8 cellular contexts compared by ENCODE assay signal in genomic region chr17:80970044-80970761, GRCh38. TPM values are rescaled to one million over a fixed set of nuclear protein-coding genes. Genes with fewer than 3 reads are reported as not detected.
DNase-seq lines count a peak whose midpoint lies in the region; ATAC-seq, FAIRE-seq and TF ChIP-seq lines count a peak whose summit lies in the region.

No MANE protein-coding gene starts in this region.

- H3K4me3 ChIP-seq in astrocyte of the spinal cord (ENCODE audit: low read depth, low read length) = no peak overlapping the region
- H3K4me3 ChIP-seq in kidney (ENCODE audit: low read length in 2 of 2) = no peak overlapping the region

- no peak overlapping the region for H3K27ac ChIP-seq in kidney (ENCODE audit: low read depth in 2 of 2, low read length in 2 of 2)

- in situ Hi-C loops in astrocyte of the spinal cord (cut with HindIII; ENCODE audit: low sequenced_read_pairs) = no loop called here

- no peaks in the 10 kb centered on the region for H3K36me3 ChIP-seq in kidney (ENCODE audit: control insufficient read depth in 1 of 2, insufficient read depth in 2 of 2, low read length in 2 of 2)

- peak overlapping the region; percentile 63 for H3K27ac Mint-ChIP-seq in stimulated activated naive CD8-positive, alpha-beta T cell treated with anti-CD3 and anti-CD28 coated beads, Interleukin-15, Interleukin-2, amounts not matched to agents 100 ng/mL and 50 ng/mL, for 24 hours

- H3K9ac ChIP-seq in kidney (ENCODE audit: low read length in 2 of 2) = no peak overlapping the region

- H3K4me3 Mint-ChIP-seq in stimulated activated naive CD8-positive, alpha-beta T cell treated with anti-CD3 and anti-CD28 coated beads, Interleukin-15, Interleukin-2, amounts not matched to agents 100 ng/mL and 50 ng/mL, for 24 hours = no peak overlapping the region

- no peak for ATAC-seq in HG02571 (IDR thresholded peaks at IDR 0.05; ENCODE audit: unreplicated experiment)

- H3K4me1 Mint-ChIP-seq in stimulated activated naive CD8-positive, alpha-beta T cell treated with anti-CD3 and anti-CD28 coated beads, Interleukin-15, Interleukin-2, amounts not matched to agents 100 ng/mL and 50 ng/mL, for 24 hours (ENCODE audit: low read depth) = peaks cover 8% of the 10 kb centered on the region

- peaks cover 10% of the 10 kb centered on the region for H3K36me3 Mint-ChIP-seq in stimulated activated naive CD8-positive, alpha-beta T cell treated with anti-CD3 and anti-CD28 coated beads, Interleukin-15, Interleukin-2, amounts not matched to agents 100 ng/mL and 50 ng/mL, for 24 hours (ENCODE audit: low read depth)

- no peaks in the 10 kb centered on the region for H3K9me3 Mint-ChIP-seq in stimulated activated naive CD8-positive, alpha-beta T cell treated with anti-CD3 and anti-CD28 coated beads, Interleukin-15, Interleukin-2, amounts not matched to agents 100 ng/mL and 50 ng/mL, for 24 hours

- intact Hi-C loops in kidney (cut with DNase I) = no loop called here

- TF ChIP-seq CTCF in astrocyte of the spinal cord (IDR thresholded peaks at IDR 0.05; ENCODE audit: low read depth, low read length) (peak; percentile 57), kidney (IDR thresholded peaks at IDR 0.05; ENCODE audit: borderline replicate concordance, extremely low read depth, insufficient read depth) (peak; percentile 33)

- DNase-seq in activated T-cell treated with anti-CD3 and anti-CD28 coated beads for 48 hours (ENCODE audit: low read depth) (peak; percentile 33), activated T-cell treated with anti-CD3 and anti-CD28 coated beads for 4 hours (no peak), RPMI7951 (ENCODE audit: low read depth) (peak; percentile 37), astrocyte of the spinal cord (ENCODE audit: low read depth, low spot score) (no peak), kidney (no peak), NCI-H128 (lab: John Stamatoyannopoulos, UW; ENCODE audit: unreplicated experiment) (no peak)

- FAIRE-seq in kidney (lab: Jason Lieb, UNC) = no peak

- H3K9me3 ChIP-seq in kidney (ENCODE audit: control insufficient read depth in 1 of 2, low read length in 2 of 2) = no peaks in the 10 kb centered on the region

- no peaks in the 10 kb centered on the region for H3K27me3 Mint-ChIP-seq in stimulated activated naive CD8-positive, alpha-beta T cell treated with anti-CD3 and anti-CD28 coated beads, Interleukin-15, Interleukin-2, amounts not matched to agents 100 ng/mL and 50 ng/mL, for 24 hours

- peaks cover 0 to 5% of the 10 kb centered on the region in 2 donors for H3K4me1 ChIP-seq in kidney (ENCODE audit: control insufficient read depth in 1 of 2, insufficient read depth in 1 of 2, low read depth in 1 of 2, low read length in 2 of 2)

RNA-seq across cellular contexts. Expression of gene CHMP6, which starts 21.4 kb away (rescaled TPM):
- total RNA-seq in RPMI7951 (2014; rRNA removed; shearing (Covaris generic)) = 6.6 and 10.5 TPM in 2 replicates
- total RNA-seq in kidney = 28.0 TPM
- polyA plus RNA-seq in kidney (ENCODE audit: insufficient read depth, low read depth, low replicate concordance) = 34.1 TPM

Comparison
In these comparisons a context has a peak if more than half of its experiments do, and no peak if none do; other contexts are left out.
1. DNase-seq: peak in activated T-cell treated with anti-CD3 and anti-CD28 coated beads for 48 hours (single experiment) and RPMI7951 (single experiment); none in activated T-cell treated with anti-CD3 and anti-CD28 coated beads for 4 hours (single experiment), astrocyte of the spinal cord (single experiment), kidney (single experiment) and NCI-H128 (single experiment).